ENCODE assay signal across 10 cellular contexts in the genomic region with DNA sequence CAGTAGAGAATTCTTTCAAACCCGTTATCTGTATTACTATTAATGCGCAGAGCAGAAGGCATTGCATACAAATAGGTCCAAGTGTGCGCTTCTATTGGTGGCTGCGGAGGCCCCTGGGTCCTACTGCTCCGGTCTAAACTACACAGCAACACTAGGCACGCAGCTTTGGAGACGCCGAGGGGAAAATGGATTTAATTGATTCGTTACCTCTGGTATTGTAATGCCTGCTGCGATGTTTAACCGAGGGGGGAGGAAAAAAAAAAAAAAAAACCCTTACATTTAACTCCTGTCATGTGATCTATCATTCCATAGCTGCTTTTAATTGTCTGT. TPM values are rescaled to one million over a fixed set of nuclear protein-coding genes. Genes with fewer than 3 reads are reported as not detected.
A peak's percentile ranks its signal among the peaks of the same experiment; 100 is the strongest.
DNase-seq lines count a peak whose midpoint lies in the region; ATAC-seq and TF ChIP-seq lines count a peak whose summit lies in the region.
"Had no signal": no experiment of that assay in that cellular context is flagged by ENCODE, and none has a peak within 500 bp of the region (broad histone marks: within the 10 kb centered on the region; RNA-seq: fewer than 3 reads in every experiment).

TSS of gene ROBO1 (minus strand) at position 46 of the 330 bp plus-strand sequence.

- no peak for DNase-seq in H4 (ENCODE audit: low spot score)
- DNase-seq in SK-N-DZ (ENCODE audit: low spot score): peak; percentile 30
- peak; percentile 6 for DNase-seq in glomerular visceral epithelial cell (ENCODE audit: extremely low spot score)
- no peak for DNase-seq in psoas muscle
- DNase-seq in activated effector memory CD4-positive, alpha-beta T cell treated with anti-CD3 and anti-CD28 coated beads, Interleukin-2, amount 50 U/mL, for 16 hours: no peak
- DNase-seq in left lobe of liver (ENCODE audit: low spot score): no peak
- DNase-seq in activated CD4-positive, alpha-beta memory T cell treated with anti-CD3 and anti-CD28 coated beads for 36 hours: no peak
- DNase-seq: activated gamma-delta T cell treated with Interleukin-2 at 50 U/mL for 16 hours, islet precursor cell had no signal

- WGBS in psoas muscle, 3 donors: 0 to 1% (median 1%) methylated on average over 11 of the region's 11 CpGs

- H3K9me3 Mint-ChIP-seq in activated CD4-positive, alpha-beta memory T cell treated with anti-CD3 and anti-CD28 coated beads for 36 hours: peaks cover 8% of the 10 kb centered on the region

- H3K4me3 Mint-ChIP-seq in activated CD4-positive, alpha-beta memory T cell treated with anti-CD3 and anti-CD28 coated beads for 36 hours: no peak within 1 kb of the TSS

- CTCF ChIA-PET in activated CD4-positive, alpha-beta memory T cell treated with anti-CD3 and anti-CD28 coated beads for 36 hours (lab: Charles Lee): no interaction called here

- intact Hi-C loops in psoas muscle (cut with DNase I): no loop called here
- intact Hi-C loops in activated CD4-positive, alpha-beta memory T cell treated with anti-CD3 and anti-CD28 coated beads for 36 hours (cut with micrococcal nuclease): no loop called here

- ATAC-seq in psoas muscle (no peak), left lobe of liver (no peak), GM19467 (IDR thresholded peaks at IDR 0.05; ENCODE audit: unreplicated experiment) (no peak)

- no peak for TF ChIP-seq CTCF in psoas muscle (IDR thresholded peaks at IDR 0.05)

- H3K4me1 Mint-ChIP-seq in activated CD4-positive, alpha-beta memory T cell treated with anti-CD3 and anti-CD28 coated beads for 36 hours (ENCODE audit: low read depth): no peaks in the 10 kb centered on the region

- no peak within 1 kb of the TSS for H3K27ac ChIP-seq in psoas muscle

- peak within 1 kb of the TSS; percentile 13 for H3K4me3 ChIP-seq in psoas muscle

- no peak within 1 kb of the TSS for H3K27ac Mint-ChIP-seq in activated CD4-positive, alpha-beta memory T cell treated with anti-CD3 and anti-CD28 coated beads for 36 hours

- H3K9me3 ChIP-seq in psoas muscle: no peaks in the 10 kb centered on the region

- no peaks in the 10 kb centered on the region for H3K36me3 Mint-ChIP-seq in activated CD4-positive, alpha-beta memory T cell treated with anti-CD3 and anti-CD28 coated beads for 36 hours

- no peaks in the 10 kb centered on the region for H3K36me3 ChIP-seq in psoas muscle (ENCODE audit: insufficient read depth in 1 of 2, low read depth in 1 of 2)

- H3K27me3 Mint-ChIP-seq in activated CD4-positive, alpha-beta memory T cell treated with anti-CD3 and anti-CD28 coated beads for 36 hours: peaks cover 2% of the 10 kb centered on the region

- peaks cover under 1 to 24% (median 8%) of the 10 kb centered on the region in 3 donors for H3K27me3 ChIP-seq in psoas muscle (ENCODE audit: insufficient read depth in 3 of 3, low read length in 2 of 3)

- POLR2A ChIA-PET in activated CD4-positive, alpha-beta memory T cell treated with anti-CD3 and anti-CD28 coated beads for 36 hours (lab: Charles Lee): no interaction called here

- no peaks in the 10 kb centered on the region for H3K4me1 ChIP-seq in psoas muscle

RNA-seq across cellular contexts. Expression of gene ROBO1, which starts in this region (rescaled TPM):
- 22.8 and 24.7 TPM in 2 replicates for total RNA-seq in H4 (2014; rRNA removed; shearing (Covaris generic))
- polyA plus RNA-seq in SK-N-DZ (2014; cell fraction: cytosol; rRNA removed): 16.6 and 20.3 TPM in 2 replicates
- polyA plus RNA-seq in SK-N-DZ (2014; cell fraction: nucleus; rRNA removed): 13.3 and 27.9 TPM in 2 replicates
- 10 to 100 TPM in 3 of 4 donors, 1 to 10 TPM in 1; 3.1 to 14.0 (median 12.6) TPM for total RNA-seq in psoas muscle
- polyA plus RNA-seq in psoas muscle: 1 to 10 TPM in 2 of 3 donors, under 1 TPM in 1; 0.52 to 4.9 (median 2.3) TPM
- total RNA-seq in left lobe of liver: 3.1 TPM
- not detected for total RNA-seq in activated CD4-positive, alpha-beta memory T cell treated with anti-CD3 and anti-CD28 coated beads for 36 hours

Comparison
In these comparisons a context has a peak if more than half of its experiments do, and no peak if none do; other contexts are left out.
1. DNase-seq: peak in SK-N-DZ (single experiment) and glomerular visceral epithelial cell (single experiment); none in H4 (single experiment), psoas muscle (0 of 2), activated effector memory CD4-positive, alpha-beta T cell treated with anti-CD3 and anti-CD28 coated beads, Interleukin-2, amount 50 U/mL, for 16 hours (single experiment), left lobe of liver (single experiment) and activated CD4-positive, alpha-beta memory T cell treated with anti-CD3 and anti-CD28 coated beads for 36 hours (single experiment).